ENCODE assay signal across 8 cellular contexts in genomic region chr1:206706298-206706791, GRCh38. TPM values are rescaled to one million over a fixed set of nuclear protein-coding genes. Genes with fewer than 3 reads are reported as not detected.
DNase-seq lines count a peak whose midpoint lies in the region; ATAC-seq and TF ChIP-seq lines count a peak whose summit lies in the region.

No MANE protein-coding gene starts in this region.

- no peaks in the 10 kb centered on the region for H3K27me3 Mint-ChIP-seq in activated T-helper 2 cell treated with anti-CD3 and anti-CD28 coated beads, Interferon-gamma antibody, Interleukin-2, Interleukin-4, amounts not matched to agents 10 μg/mL and 5 μg/mL and 100 μg/mL, durations not matched to agents 14 hours and 24 hours and 36 hours (ENCODE audit: low read depth)
- no peaks in the 10 kb centered on the region for H3K27me3 Mint-ChIP-seq in stimulated activated naive CD8-positive, alpha-beta T cell treated with anti-CD3 and anti-CD28 coated beads, Interleukin-15, amount 100 ng/mL, for 72 hours
- no peaks in the 10 kb centered on the region for H3K27me3 Mint-ChIP-seq in progenitor cell of endocrine pancreas

- DNase-seq in activated effector memory CD4-positive, alpha-beta T cell treated with anti-CD3 and anti-CD28 coated beads, Interleukin-2, amount 50 U/mL, for 16 hours: peak; percentile 72
- no peak for DNase-seq in activated effector memory CD4-positive, alpha-beta T cell treated with Interleukin-2 at 50 U/mL for 16 hours
- no peak for DNase-seq in activated T-helper 2 cell treated with anti-CD3 and anti-CD28 coated beads, Interferon-gamma antibody, Interleukin-2, Interleukin-4, amounts not matched to agents 10 μg/mL and 5 μg/mL and 100 μg/mL, durations not matched to agents 14 hours and 24 hours and 36 hours (ENCODE audit: low spot score)
- no peak for DNase-seq in left lung
- DNase-seq in stimulated activated naive CD8-positive, alpha-beta T cell treated with anti-CD3 and anti-CD28 coated beads, Interleukin-15, amount 100 ng/mL, for 72 hours: peak in 1 of 2 donors; percentile 41
- DNase-seq in KG1 (lab: John Stamatoyannopoulos, UW): no peak
- no peak for DNase-seq in progenitor cell of endocrine pancreas (ENCODE audit: low spot score, unreplicated experiment)

- peak overlapping the region; percentile 67 for H3K27ac Mint-ChIP-seq in activated T-helper 2 cell treated with anti-CD3 and anti-CD28 coated beads, Interferon-gamma antibody, Interleukin-2, Interleukin-4, amounts not matched to agents 10 μg/mL and 5 μg/mL and 100 μg/mL, durations not matched to agents 14 hours and 24 hours and 36 hours
- H3K27ac Mint-ChIP-seq in stimulated activated naive CD8-positive, alpha-beta T cell treated with anti-CD3 and anti-CD28 coated beads, Interleukin-15, amount 100 ng/mL, for 72 hours: no peak overlapping the region
- no peak overlapping the region for H3K27ac Mint-ChIP-seq in progenitor cell of endocrine pancreas

- H3K27ac ChIP-seq in left lung: peak overlapping the region; percentile 55 to 65

- H3K4me3 ChIP-seq in left lung: no peak overlapping the region

- peaks cover 77% of the 10 kb centered on the region for H3K4me1 Mint-ChIP-seq in activated T-helper 2 cell treated with anti-CD3 and anti-CD28 coated beads, Interferon-gamma antibody, Interleukin-2, Interleukin-4, amounts not matched to agents 10 μg/mL and 5 μg/mL and 100 μg/mL, durations not matched to agents 14 hours and 24 hours and 36 hours (ENCODE audit: low read depth)
- H3K4me1 Mint-ChIP-seq in stimulated activated naive CD8-positive, alpha-beta T cell treated with anti-CD3 and anti-CD28 coated beads, Interleukin-15, amount 100 ng/mL, for 72 hours: peaks cover 88% of the 10 kb centered on the region
- peaks cover 51% of the 10 kb centered on the region for H3K4me1 Mint-ChIP-seq in progenitor cell of endocrine pancreas (ENCODE audit: low read depth)

- H3K27me3 ChIP-seq in left lung: no peaks in the 10 kb centered on the region

- no peak overlapping the region for H3K4me3 Mint-ChIP-seq in activated T-helper 2 cell treated with anti-CD3 and anti-CD28 coated beads, Interferon-gamma antibody, Interleukin-2, Interleukin-4, amounts not matched to agents 10 μg/mL and 5 μg/mL and 100 μg/mL, durations not matched to agents 14 hours and 24 hours and 36 hours (ENCODE audit: low read depth)
- peak overlapping the region in 1 of 2 donors; percentile 38 for H3K4me3 Mint-ChIP-seq in stimulated activated naive CD8-positive, alpha-beta T cell treated with anti-CD3 and anti-CD28 coated beads, Interleukin-15, amount 100 ng/mL, for 72 hours
- no peak overlapping the region for H3K4me3 Mint-ChIP-seq in progenitor cell of endocrine pancreas (ENCODE audit: low read depth)

- H3K9me3 Mint-ChIP-seq in activated T-helper 2 cell treated with anti-CD3 and anti-CD28 coated beads, Interferon-gamma antibody, Interleukin-2, Interleukin-4, amounts not matched to agents 10 μg/mL and 5 μg/mL and 100 μg/mL, durations not matched to agents 14 hours and 24 hours and 36 hours: no peaks in the 10 kb centered on the region
- H3K9me3 Mint-ChIP-seq in stimulated activated naive CD8-positive, alpha-beta T cell treated with anti-CD3 and anti-CD28 coated beads, Interleukin-15, amount 100 ng/mL, for 72 hours: no peaks in the 10 kb centered on the region
- H3K9me3 Mint-ChIP-seq in progenitor cell of endocrine pancreas (ENCODE audit: low read depth): no peaks in the 10 kb centered on the region

- TF ChIP-seq CTCF in left lung (IDR thresholded peaks at IDR 0.05) (no peak), progenitor cell of endocrine pancreas (IDR thresholded peaks at IDR 0.05; ENCODE audit: unreplicated experiment) (no peak)

- peaks cover 54 to 100% of the 10 kb centered on the region in 2 donors for H3K4me1 ChIP-seq in left lung

- ATAC-seq in left lung (peak; percentile 53), GM21390 (IDR thresholded peaks at IDR 0.05; ENCODE audit: unreplicated experiment) (no peak)
- peak; percentile 29 for ATAC-seq in stimulated activated naive CD8-positive, alpha-beta T cell treated with anti-CD3 and anti-CD28 coated beads, Interleukin-15, amount 100 ng/mL, for 72 hours

- peaks cover 9% of the 10 kb centered on the region for H3K36me3 Mint-ChIP-seq in activated T-helper 2 cell treated with anti-CD3 and anti-CD28 coated beads, Interferon-gamma antibody, Interleukin-2, Interleukin-4, amounts not matched to agents 10 μg/mL and 5 μg/mL and 100 μg/mL, durations not matched to agents 14 hours and 24 hours and 36 hours (ENCODE audit: low read depth)
- H3K36me3 Mint-ChIP-seq in progenitor cell of endocrine pancreas (ENCODE audit: insufficient read depth): no peaks in the 10 kb centered on the region

- H3K36me3 ChIP-seq in left lung: no peaks in the 10 kb centered on the region

- no peaks in the 10 kb centered on the region for H3K9me3 ChIP-seq in left lung

- intact Hi-C loops in activated T-helper 2 cell treated with anti-CD3 and anti-CD28 coated beads, Interferon-gamma antibody, Interleukin-2, Interleukin-4, amounts not matched to agents 10 μg/mL and 5 μg/mL and 100 μg/mL, durations not matched to agents 14 hours and 24 hours and 36 hours (cut with micrococcal nuclease): no loop called here
- intact Hi-C loops in left lung (cut with DNase I): no loop called here

RNA-seq across cellular contexts. Expression of gene MAPKAPK2, which starts 21.6 kb away (rescaled TPM):
- total RNA-seq in activated T-helper 2 cell treated with anti-CD3 and anti-CD28 coated beads, Interferon-gamma antibody, Interleukin-2, Interleukin-4, amounts not matched to agents 10 μg/mL and 5 μg/mL and 100 μg/mL, durations not matched to agents 14 hours and 24 hours and 36 hours: 92.3 and 98.8 TPM in 2 replicates
- total RNA-seq in left lung: 100 to 1,000 TPM in 1 of 2 donors, 10 to 100 TPM in 1; 92.2 to 113 TPM
- total RNA-seq in progenitor cell of endocrine pancreas: 60.8 and 64.9 TPM in 2 replicates
